13 cellular contexts compared by ENCODE assay signal in genomic region chr10:31384589-31384949, GRCh38.
A peak's percentile ranks its signal among the peaks of the same experiment; 100 is the strongest.
DNase-seq lines count a peak whose midpoint lies in the region; ATAC-seq and TF ChIP-seq lines count a peak whose summit lies in the region.
"Had no signal": no experiment of that assay in that cellular context is flagged by ENCODE, and none has a peak within 500 bp of the region (broad histone marks: within the 10 kb centered on the region; RNA-seq: fewer than 3 reads in every experiment).

No MANE protein-coding gene starts in this region.

- WGBS in psoas muscle, 3 donors: 78 to 88% (median 88%) methylated on average over 2 of the region's 2 CpGs

- no peak for TF ChIP-seq CTCF in psoas muscle (IDR thresholded peaks at IDR 0.05)
- no peak for TF ChIP-seq CTCF in GM13977 (IDR thresholded peaks at IDR 0.05; ENCODE audit: extremely low read depth, insufficient read depth, missing control alignments)

- intact Hi-C loops in psoas muscle (cut with DNase I): no loop called here
- intact Hi-C loops in Right ventricle myocardium superior (cut with DNase I): no loop called here

- DNase-seq in psoas muscle (no peak), Right ventricle myocardium superior (no peak), hypothalamus (lab: John Stamatoyannopoulos, UW) (no peak), GM13977 (ENCODE audit: low spot score) (no peak)
- DNase-seq: activated T-cell treated with anti-CD3 and anti-CD28 coated beads, Interleukin-2, amount 50 U/mL, for 24 hours; Calu3; left cardiac atrium; NCI-H187 treated with DMSO at 0.1 percent for 48 hours; stimulated activated naive CD8-positive, alpha-beta T cell treated with anti-CD3 and anti-CD28 coated beads, Interleukin-15, Interleukin-2, amounts not matched to agents 100 U/mL and 50 U/mL, for 24 hours had no signal

- no peak overlapping the region for H3K4me3 ChIP-seq in psoas muscle
- H3K4me3 ChIP-seq: cardiac muscle cell had no signal

- H3K36me3 ChIP-seq in psoas muscle (ENCODE audit: insufficient read depth in 1 of 2, low read depth in 1 of 2): peaks cover 0 to 15% of the 10 kb centered on the region in 2 donors
- H3K36me3 ChIP-seq: cardiac muscle cell had no signal

- in situ Hi-C loops in GM13977 (cut with MboI; ENCODE audit: low pct_unique_long_range_greater_than_20kb, low sequenced_read_pairs, unreplicated experiment): no loop called here

- H3K4me1 ChIP-seq in psoas muscle: peaks cover 35% of the 10 kb centered on the region

- no peaks in the 10 kb centered on the region for H3K9me3 ChIP-seq in psoas muscle

- ATAC-seq in GM19328 (IDR thresholded peaks at IDR 0.05; ENCODE audit: unreplicated experiment) (peak; percentile 16), HG02610 (IDR thresholded peaks at IDR 0.05; ENCODE audit: unreplicated experiment) (peak; percentile 27), HG03565 (IDR thresholded peaks at IDR 0.05; ENCODE audit: unreplicated experiment) (peak; percentile 17), psoas muscle (peak in 1 of 4 donors; percentile 37), Right ventricle myocardium superior (ENCODE audit: poor library complexity) (no peak)
- ATAC-seq: left cardiac atrium had no signal

- no peaks in the 10 kb centered on the region for H3K27me3 ChIP-seq in psoas muscle (ENCODE audit: insufficient read depth in 3 of 3, low read length in 2 of 3)
- H3K27me3 ChIP-seq: cardiac muscle cell had no signal

- H3K27ac ChIP-seq in psoas muscle: peak overlapping the region; percentile 10
- H3K27ac ChIP-seq: cardiac muscle cell had no signal
